13 cellular contexts compared by ENCODE assay signal in genomic region chr20:19849341-19850189, GRCh38.
DNase-seq lines count a peak whose midpoint lies in the region; ATAC-seq and TF ChIP-seq lines count a peak whose summit lies in the region.
"Had no signal": no experiment of that assay in that cellular context is flagged by ENCODE, and none has a peak within 500 bp of the region (broad histone marks: within the 10 kb centered on the region; RNA-seq: fewer than 3 reads in every experiment).

No MANE protein-coding gene starts in this region.

- H3K4me3 ChIP-seq in adipocyte (ENCODE audit: low read length) (peak overlapping the region; percentile 38), tibial artery (peak overlapping the region; percentile 16 to 19)

- peaks cover 3% of the 10 kb centered on the region for H3K36me3 Mint-ChIP-seq in glutamatergic neuron (ENCODE audit: unreplicated experiment)
- peaks cover 51% of the 10 kb centered on the region for H3K36me3 Mint-ChIP-seq in nephron progenitor cell (ENCODE audit: low read depth)

- H3K36me3 ChIP-seq in adipocyte (ENCODE audit: control insufficient read depth, insufficient read depth, low read length, severe bottlenecking), result no peaks in the 10 kb centered on the region
- H3K36me3 ChIP-seq in tibial artery, result no peaks in the 10 kb centered on the region

- H3K4me3 Mint-ChIP-seq in glutamatergic neuron (ENCODE audit: unreplicated experiment) (peak overlapping the region; percentile 63), nephron progenitor cell (peak overlapping the region; percentile 9)

- TF ChIP-seq CTCF in glutamatergic neuron (IDR thresholded peaks at IDR 0.05; ENCODE audit: partially characterized antibody, unreplicated experiment) (no peak), nephron progenitor cell (IDR thresholded peaks at IDR 0.05) (no peak), tibial artery (IDR thresholded peaks at IDR 0.05) (no peak)

- peak overlapping the region; percentile 61 for H3K9ac ChIP-seq in adipocyte (ENCODE audit: low read length)

- no peaks in the 10 kb centered on the region for H3K9me3 ChIP-seq in adipocyte (ENCODE audit: control insufficient read depth, low read length)
- no peaks in the 10 kb centered on the region for H3K9me3 ChIP-seq in tibial artery

- ATAC-seq in GM19023 (IDR thresholded peaks at IDR 0.05; ENCODE audit: unreplicated experiment) (no peak), GM21360 (IDR thresholded peaks at IDR 0.05; ENCODE audit: unreplicated experiment) (no peak)
- ATAC-seq: HCT116 had no signal

- H3K4me1 ChIP-seq in adipocyte (ENCODE audit: control insufficient read depth, insufficient read depth, low read length), result peaks cover 19% of the 10 kb centered on the region
- H3K4me1 ChIP-seq in tibial artery, result peaks cover 0 to 20% (median 17%) of the 10 kb centered on the region in 4 donors

- intact Hi-C loops in tibial artery (cut with DNase I; ENCODE audit: low total_unique reads), result no loop called here

- H3K9me3 Mint-ChIP-seq in glutamatergic neuron (ENCODE audit: unreplicated experiment), result peaks cover 17% of the 10 kb centered on the region
- H3K9me3 Mint-ChIP-seq in nephron progenitor cell, result peaks cover 35% of the 10 kb centered on the region

- peak overlapping the region; percentile 96 for H3K27ac Mint-ChIP-seq in glutamatergic neuron (ENCODE audit: unreplicated experiment)
- H3K27ac Mint-ChIP-seq in nephron progenitor cell, result peak overlapping the region; percentile 97

- peaks cover 42% of the 10 kb centered on the region for H3K4me1 Mint-ChIP-seq in glutamatergic neuron (ENCODE audit: low read depth, unreplicated experiment)
- peaks cover 19% of the 10 kb centered on the region for H3K4me1 Mint-ChIP-seq in nephron progenitor cell

- H3K27me3 Mint-ChIP-seq in glutamatergic neuron (ENCODE audit: unreplicated experiment) (peaks cover 11% of the 10 kb centered on the region), nephron progenitor cell (ENCODE audit: low read depth, poor library complexity) (peaks cover 8% of the 10 kb centered on the region)

- no peaks in the 10 kb centered on the region for H3K27me3 ChIP-seq in adipocyte (replicated peaks; ENCODE audit: control insufficient read depth, insufficient read depth, low read length)
- H3K27me3 ChIP-seq in tibial artery, result no peaks in the 10 kb centered on the region

- H3K27ac ChIP-seq in tibial artery, result peak overlapping the region; percentile 67 to 75

- no peak for DNase-seq in adipocyte (ENCODE audit: low read depth)
- no peak for DNase-seq in glutamatergic neuron
- DNase-seq in nephron progenitor cell, result no peak
- no peak for DNase-seq in tibial artery
- DNase-seq in NCI-H2029 (lab: John Stamatoyannopoulos, UW), result no peak
- DNase-seq in HuH-7.5 (ENCODE audit: low spot score), result no peak
- DNase-seq: activated CD4-positive, alpha-beta T cell treated with anti-CD3 and anti-CD28 coated beads for 1 hour; activated naive CD4-positive, alpha-beta T cell treated with anti-CD3 and anti-CD28 coated beads, Interleukin-2, amount 50 U/mL, for 16 hours; DND-41; NCI-H146 had no signal
